Comparison of ENCODE assay signal across 8 cellular contexts in genomic region chrX:63686878-63687714, GRCh38.
A peak's percentile ranks its signal among the peaks of the same experiment; 100 is the strongest.
DNase-seq lines count a peak whose midpoint lies in the region; ATAC-seq and TF ChIP-seq lines count a peak whose summit lies in the region.

No MANE protein-coding gene starts in this region.

- H3K4me1 ChIP-seq in PC-9 (replicated peaks; ENCODE audit: insufficient read depth): no peaks in the 10 kb centered on the region
- H3K4me1 ChIP-seq in lung (ENCODE audit: control insufficient read depth in 2 of 2, insufficient read depth in 2 of 2, low read length in 2 of 2): no peaks in the 10 kb centered on the region

- no peak overlapping the region for H3K4me3 ChIP-seq in PC-9
- H3K4me3 ChIP-seq in choroid plexus epithelial cell (ENCODE audit: low read depth, low read length): no peak overlapping the region
- no peak overlapping the region for H3K4me3 ChIP-seq in lung

- no peaks in the 10 kb centered on the region for H3F3A ChIP-seq in PC-9 (ENCODE audit: insufficient read depth, low read depth)

- WGBS in lung, 2 donors: 35 to 43% methylated on average over 1 of the region's 1 CpG

- H4K20me1 ChIP-seq in PC-9 (ENCODE audit: insufficient read depth): no peaks in the 10 kb centered on the region

- no peak overlapping the region for H2AFZ ChIP-seq in PC-9

- H3K9me3 ChIP-seq in PC-9 (ENCODE audit: insufficient read depth, low read depth): no peaks in the 10 kb centered on the region
- peaks cover 0 to 2% of the 10 kb centered on the region in 2 donors for H3K9me3 ChIP-seq in lung (ENCODE audit: control insufficient read depth in 2 of 2, insufficient read depth in 1 of 2, low read length in 1 of 2)

- no peak overlapping the region for H3K27ac ChIP-seq in PC-9
- H3K27ac ChIP-seq in lung (ENCODE audit: low read depth in 1 of 2, low read length in 1 of 2): no peak overlapping the region

- H3K27me3 Mint-ChIP-seq in mesothelial cell of epicardium (ENCODE audit: low read depth): no peaks in the 10 kb centered on the region

- H3K27me3 ChIP-seq in PC-9 (ENCODE audit: insufficient read depth, low read depth) (no peaks in the 10 kb centered on the region), lung (ENCODE audit: control insufficient read depth, insufficient read depth) (no peaks in the 10 kb centered on the region)

- DNase-seq in CD1c-positive myeloid dendritic cell (ENCODE audit: extremely low spot score) (peak; percentile 38), PC-9 (peak in 1 of 2 experiments; percentile 1), choroid plexus epithelial cell (ENCODE audit: low read depth) (peak; percentile 58), lung (ENCODE audit: low spot score) (no peak), mesothelial cell of epicardium (ENCODE audit: low spot score in 2 of 2, unreplicated experiment in 2 of 2) (no peak)

- peak; percentile 77 for TF ChIP-seq CTCF in PC-9 (conservative IDR thresholded peaks at IDR 0.05)
- peak; percentile 76 for TF ChIP-seq CTCF in choroid plexus epithelial cell (conservative IDR thresholded peaks at IDR 0.05; ENCODE audit: low read depth, low read length)
- peak; percentile 60 for TF ChIP-seq CTCF in lung (IDR thresholded peaks at IDR 0.05; ENCODE audit: control extremely low read depth, extremely low read depth)
- TF ChIP-seq CTCF in mesothelial cell of epicardium (IDR thresholded peaks at IDR 0.05; ENCODE audit: unreplicated experiment): no peak

- POLR2A ChIA-PET in PC-9 (lab: Charles Lee; ENCODE audit: unreplicated experiment): no interaction called here

- H3K4me3 Mint-ChIP-seq in mesothelial cell of epicardium: no peak overlapping the region

- intact Hi-C loops in PC-9 (cut with micrococcal nuclease; ENCODE audit: unreplicated experiment): no loop called here

- no peaks in the 10 kb centered on the region for H3K79me2 ChIP-seq in PC-9 (ENCODE audit: low read depth)

- no peak overlapping the region for H3K27ac Mint-ChIP-seq in mesothelial cell of epicardium

- no peaks in the 10 kb centered on the region for H3K36me3 ChIP-seq in PC-9 (ENCODE audit: low read depth)
- H3K36me3 ChIP-seq in lung (ENCODE audit: control insufficient read depth in 2 of 2, insufficient read depth in 2 of 2, low read length in 2 of 2): no peaks in the 10 kb centered on the region

- H3K36me3 Mint-ChIP-seq in mesothelial cell of epicardium: peaks cover 40% of the 10 kb centered on the region

- no peak overlapping the region for H3K4me2 ChIP-seq in PC-9

- peaks cover 57% of the 10 kb centered on the region for H3K9me3 Mint-ChIP-seq in mesothelial cell of epicardium

- ATAC-seq in GM18502 (IDR thresholded peaks at IDR 0.05; ENCODE audit: poor library complexity, unreplicated experiment): peak; percentile 92
- ATAC-seq in HG03175 (IDR thresholded peaks at IDR 0.05; ENCODE audit: unreplicated experiment): peak; percentile 65
- peak; percentile 19 for ATAC-seq in lung (ENCODE audit: insufficient read depth, low FRiP score)
- no peak for ATAC-seq in GM19324 (IDR thresholded peaks at IDR 0.05; ENCODE audit: low FRiP score, unreplicated experiment)

- CTCF ChIA-PET in PC-9 (lab: Charles Lee): no interaction called here

- no peaks in the 10 kb centered on the region for H3K9me2 ChIP-seq in PC-9 (ENCODE audit: insufficient read depth)

- no peaks in the 10 kb centered on the region for H3K4me1 Mint-ChIP-seq in mesothelial cell of epicardium

- no TSS peak for BruUV-seq in PC-9 (replicated peaks; lab: Mats Ljungman, UMichigan)

Comparison
In these comparisons a context has a peak if more than half of its experiments do, and no peak if none do; other contexts are left out.
1. DNase-seq: peak in CD1c-positive myeloid dendritic cell (single experiment) and choroid plexus epithelial cell (single experiment); none in lung (single experiment) and mesothelial cell of epicardium (0 of 2).